ENCODE assay signal across 1 cellular context in genomic region chr10:70078937-70079336, GRCh38.
A peak's percentile ranks its signal among the peaks of the same experiment; 100 is the strongest.
TF ChIP-seq lines count a peak whose summit lies in the region.

No MANE protein-coding gene starts in this region.

TF ChIP-seq in GM23338, 12 proteins besides CTCF, POLR2A, EP300 and RAD21:
- TF ChIP-seq REST (IDR thresholded peaks at IDR 0.05; ENCODE audit: unreplicated experiment) (no peak), EZH2phosphoT487 (IDR thresholded peaks at IDR 0.05; ENCODE audit: unreplicated experiment) (no peak), ZNF331 (CRISPR knock-in tag; IDR thresholded peaks at IDR 0.05; ENCODE audit: low read depth) (peak; percentile 40; the same call in 1 of the 2 replicates), STAT1 (IDR thresholded peaks at IDR 0.05; ENCODE audit: unreplicated experiment) (no peak), NANOG (IDR thresholded peaks at IDR 0.05; ENCODE audit: borderline replicate concordance) (no peak), ZNF114 (CRISPR knock-in tag; IDR thresholded peaks at IDR 0.05) (no peak), POLR2AphosphoS5 (IDR thresholded peaks at IDR 0.05; ENCODE audit: low read depth) (no peak)
